Comparison of ENCODE assay signal across 16 cellular contexts in the genomic region with DNA sequence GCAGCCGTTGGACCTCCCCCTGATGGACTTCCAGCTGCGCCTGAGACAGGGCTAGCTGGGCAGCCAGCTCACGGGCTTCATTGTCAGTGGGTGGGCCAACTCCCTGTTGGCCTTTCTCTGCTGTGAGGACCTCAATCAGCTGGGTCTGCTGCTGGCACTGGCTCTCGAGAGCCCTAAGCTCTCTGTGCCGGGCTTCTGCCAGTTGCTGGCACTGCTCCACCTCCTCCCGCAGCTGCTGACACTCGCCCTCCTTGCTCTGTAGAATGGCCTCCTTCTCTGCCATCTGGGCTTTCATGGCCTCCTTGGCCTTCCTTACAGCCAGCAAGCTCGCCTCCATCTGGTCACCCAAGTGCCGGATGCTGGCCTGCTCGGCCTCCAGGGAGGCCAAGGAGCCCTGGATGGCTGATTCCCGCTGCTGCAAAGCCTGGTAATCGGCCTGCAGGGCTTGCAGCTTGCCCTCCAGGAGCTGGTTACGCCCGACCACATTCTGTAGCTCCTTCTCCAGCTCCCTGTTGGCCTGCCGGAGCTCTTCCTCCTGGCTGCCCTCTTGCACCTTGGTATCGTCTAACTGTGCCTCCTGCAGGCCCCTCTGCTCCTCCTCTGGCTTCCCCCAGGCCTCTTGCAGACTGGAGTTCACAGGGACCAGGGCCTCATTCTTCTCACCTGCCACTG. TPM values are rescaled to one million over a fixed set of nuclear protein-coding genes. Genes with fewer than 3 reads are reported as not detected.
DNase-seq lines count a peak whose midpoint lies in the region; ATAC-seq and TF ChIP-seq lines count a peak whose summit lies in the region.
"Had no signal": no experiment of that assay in that cellular context is flagged by ENCODE, and none has a peak within 500 bp of the region (broad histone marks: within the 10 kb centered on the region; RNA-seq: fewer than 3 reads in every experiment).

No MANE protein-coding gene starts in this region.

- peak; percentile 33 for ATAC-seq in Right ventricle myocardium inferior
- no peak for ATAC-seq in CD4-positive, alpha-beta T cell (ENCODE audit: poor library complexity)
- ATAC-seq: left lung had no signal

- H3K9ac ChIP-seq in mesenchymal stem cell (ENCODE audit: low read length), result no peak overlapping the region

- H3K36me3 Mint-ChIP-seq in CD4-positive, alpha-beta T cell (ENCODE audit: low read depth), result peaks cover 91% of the 10 kb centered on the region
- peaks cover 39% of the 10 kb centered on the region for H3K36me3 Mint-ChIP-seq in osteocyte (ENCODE audit: unreplicated experiment)

- no peak overlapping the region for H3K27ac Mint-ChIP-seq in CD4-positive, alpha-beta T cell
- H3K27ac Mint-ChIP-seq in osteocyte (ENCODE audit: unreplicated experiment), result no peak overlapping the region

- H4K8ac ChIP-seq in mesenchymal stem cell (ENCODE audit: low read length), result no peak overlapping the region

- no peak overlapping the region for H3K4me2 ChIP-seq in mesenchymal stem cell (ENCODE audit: low read length, poor library complexity, severe bottlenecking)

- H3K79me1 ChIP-seq in mesenchymal stem cell (replicated peaks; ENCODE audit: low read length, poor library complexity, severe bottlenecking), result peaks cover 9% of the 10 kb centered on the region

- H3K9me3 Mint-ChIP-seq in CD4-positive, alpha-beta T cell, result no peaks in the 10 kb centered on the region
- no peaks in the 10 kb centered on the region for H3K9me3 Mint-ChIP-seq in osteocyte (ENCODE audit: unreplicated experiment)
- H3K9me3 Mint-ChIP-seq: nephron progenitor cell had no signal

- H2BK120ac ChIP-seq in mesenchymal stem cell (ENCODE audit: low read depth, low read length), result no peak overlapping the region

- H2BK15ac ChIP-seq in mesenchymal stem cell (ENCODE audit: low read depth, poor library complexity, severe bottlenecking), result no peak overlapping the region

- DNase-seq in Right ventricle myocardium inferior (ENCODE audit: missing footprints) (no peak), right atrium auricular region (ENCODE audit: low spot score) (no peak), caudate nucleus (lab: John Stamatoyannopoulos, UW) (peak in 55 of 61 donors; percentile 10 to 80 (median 51)), mesenchymal stem cell (no peak), vagina (ENCODE audit: extremely low spot score in 2 of 2) (no peak), osteocyte (ENCODE audit: extremely low spot score, unreplicated experiment) (no peak), middle frontal gyrus (ENCODE audit: extremely low spot score, low spot score) (no peak)
- no peak for DNase-seq in CD4-positive, alpha-beta T cell
- DNase-seq: activated gamma-delta T cell treated with Interleukin-2 at 50 U/mL for 16 hours, left lung, NCI-H146, nephron progenitor cell, T1000 had no signal

- H3K4ac ChIP-seq in mesenchymal stem cell (ENCODE audit: low read depth in 1 of 2, low read length in 2 of 2), result no peak overlapping the region

- H3K27me3 ChIP-seq in right atrium auricular region (no peaks in the 10 kb centered on the region), mesenchymal stem cell (ENCODE audit: control insufficient read depth in 1 of 2, insufficient read depth in 1 of 2, low read length in 2 of 2) (no peaks in the 10 kb centered on the region), vagina (no peaks in the 10 kb centered on the region)
- H3K27me3 ChIP-seq in CD4-positive, alpha-beta T cell (ENCODE audit: control insufficient read depth, insufficient read depth, low read length), result no peaks in the 10 kb centered on the region
- H3K27me3 ChIP-seq: left lung, suprapubic skin had no signal

- POLR2A ChIA-PET in CD4-positive, alpha-beta T cell (lab: Charles Lee), result interaction anchor here (0.9 to 1.8 kb wide), 3 partner anchors 16 to 29 kb away, joined by 3 to 4 read pairs (median 3); a partner anchor contains a TSS

- no peak for TF ChIP-seq POLR2A in vagina (IDR thresholded peaks at IDR 0.05)

- no peak overlapping the region for H2BK5ac ChIP-seq in mesenchymal stem cell (ENCODE audit: low read depth, low read length, poor library complexity, severe bottlenecking)

- H4K91ac ChIP-seq in mesenchymal stem cell (ENCODE audit: low read length), result peak overlapping the region; percentile 70

- H3K4me1 ChIP-seq in right atrium auricular region, result peaks cover 0 to 39% of the 10 kb centered on the region in 2 donors
- H3K4me1 ChIP-seq in mesenchymal stem cell (ENCODE audit: control insufficient read depth, insufficient read depth, low read depth, low read length), result peaks cover 19% of the 10 kb centered on the region
- peaks cover 28% of the 10 kb centered on the region for H3K4me1 ChIP-seq in vagina

- no peak overlapping the region for H3K4me3 Mint-ChIP-seq in CD4-positive, alpha-beta T cell
- no peak overlapping the region for H3K4me3 Mint-ChIP-seq in osteocyte (ENCODE audit: unreplicated experiment)
- H3K4me3 Mint-ChIP-seq: nephron progenitor cell had no signal

- H3K27me3 Mint-ChIP-seq in CD4-positive, alpha-beta T cell, result no peaks in the 10 kb centered on the region
- no peaks in the 10 kb centered on the region for H3K27me3 Mint-ChIP-seq in osteocyte (ENCODE audit: unreplicated experiment)

- no peak overlapping the region for H3K14ac ChIP-seq in mesenchymal stem cell (ENCODE audit: low read length in 2 of 2)

- no peak overlapping the region for H3K27ac ChIP-seq in right atrium auricular region
- H3K27ac ChIP-seq in caudate nucleus (ENCODE audit: low read depth, low read length), result peak overlapping the region; percentile 58
- H3K27ac ChIP-seq in mesenchymal stem cell (ENCODE audit: low read length, poor library complexity, severe bottlenecking), result no peak overlapping the region
- H3K27ac ChIP-seq in vagina, result peak overlapping the region; percentile 49
- no peak overlapping the region for H3K27ac ChIP-seq in CD4-positive, alpha-beta T cell (ENCODE audit: low read depth, low read length)
- H3K27ac ChIP-seq: left lung, suprapubic skin had no signal

- H3K4me3 ChIP-seq in right atrium auricular region (no peak overlapping the region), mesenchymal stem cell (ENCODE audit: insufficient read depth in 1 of 2, low read depth in 1 of 2, low read length in 2 of 2) (no peak overlapping the region), vagina (no peak overlapping the region)
- H3K4me3 ChIP-seq: left lung, suprapubic skin had no signal

- intact Hi-C loops in Right ventricle myocardium inferior (cut with DNase I), result no loop called here
- intact Hi-C loops in vagina (cut with DNase I), result no loop called here
- intact Hi-C loops in CD4-positive, alpha-beta T cell (cut with DNase I, micrococcal nuclease), result no loop called here

- CTCF ChIA-PET in CD4-positive, alpha-beta T cell (lab: Charles Lee), result interaction anchor here (0.9 kb wide), 1 partner anchor 112 kb away, joined by 3 read pairs; no protein-coding TSS in a partner anchor

- H2AK5ac ChIP-seq in mesenchymal stem cell (ENCODE audit: low read length, severe bottlenecking), result no peak overlapping the region

- H3K4me1 Mint-ChIP-seq in CD4-positive, alpha-beta T cell (ENCODE audit: low read depth), result peaks cover 28% of the 10 kb centered on the region
- H3K4me1 Mint-ChIP-seq in osteocyte (ENCODE audit: unreplicated experiment), result no peaks in the 10 kb centered on the region

- H3K9me3 ChIP-seq in right atrium auricular region (no peaks in the 10 kb centered on the region), mesenchymal stem cell (ENCODE audit: control insufficient read depth, low read length) (no peaks in the 10 kb centered on the region), vagina (no peaks in the 10 kb centered on the region)
- no peaks in the 10 kb centered on the region for H3K9me3 ChIP-seq in CD4-positive, alpha-beta T cell (ENCODE audit: control insufficient read depth, low read length)
- H3K9me3 ChIP-seq: left lung, suprapubic skin had no signal

- TF ChIP-seq CTCF in right atrium auricular region (IDR thresholded peaks at IDR 0.05) (no peak), vagina (IDR thresholded peaks at IDR 0.05) (no peak), osteocyte (IDR thresholded peaks at IDR 0.05) (no peak)
- TF ChIP-seq CTCF in CD4-positive, alpha-beta T cell (IDR thresholded peaks at IDR 0.05), result no peak

- H3K36me3 ChIP-seq in right atrium auricular region (peaks cover 90% of the 10 kb centered on the region), mesenchymal stem cell (ENCODE audit: control insufficient read depth in 1 of 2, insufficient read depth in 2 of 2, low read depth in 1 of 2, low read length in 2 of 2) (peaks cover 59 to 96% of the 10 kb centered on the region in 2 experiments), vagina (peaks cover 0 to 80% of the 10 kb centered on the region in 2 donors)

- no peak overlapping the region for H2AFZ ChIP-seq in mesenchymal stem cell (ENCODE audit: low read depth, low read length)

- 95% methylated on average over 16 of the region's 16 CpGs for WGBS in mesenchymal stem cell

- no peak overlapping the region for H3K23ac ChIP-seq in mesenchymal stem cell (ENCODE audit: low read length in 2 of 2)

- no peak overlapping the region for H2BK12ac ChIP-seq in mesenchymal stem cell (ENCODE audit: low read length in 2 of 2)

- no peak overlapping the region for H3K18ac ChIP-seq in mesenchymal stem cell (ENCODE audit: low read depth in 1 of 2, low read length in 2 of 2)

RNA-seq across cellular contexts. Expression of a gene that starts 23.8 kb away (rescaled TPM):
- total RNA-seq in Right ventricle myocardium inferior (0.19 TPM), right atrium auricular region (1 to 10 TPM in 1 of 2 donors, not detected in 1; 1.2 TPM), vagina (9.6 TPM), osteocyte (not detected in 2 replicates)
- not detected for polyA plus RNA-seq in mesenchymal stem cell (2013, experiment 1 of 2)
- polyA plus RNA-seq in mesenchymal stem cell (2013, experiment 2 of 2), result not detected
- 1 to 10 TPM; 1.7 to 2.0 TPM for total RNA-seq in CD4-positive, alpha-beta T cell
- total RNA-seq: chondrocyte, Daoy had no signal

RNA-seq across cellular contexts. Expression of a gene that starts 28.5 kb away (rescaled TPM):
- total RNA-seq in Right ventricle myocardium inferior (107 TPM), right atrium auricular region (100 to 1,000 TPM in 1 of 2 donors, 10 to 100 TPM in 1; 67.2 to 116 TPM), vagina (45.7 TPM), osteocyte (31.8 and 35.0 TPM in 2 replicates)
- 20.3 TPM for polyA plus RNA-seq in mesenchymal stem cell (2013, experiment 1 of 2)
- polyA plus RNA-seq in mesenchymal stem cell (2013, experiment 2 of 2), result 19.9 TPM
- 10 to 100 TPM; 17.4 to 20.1 TPM for total RNA-seq in CD4-positive, alpha-beta T cell

Comparison
In these comparisons a context has a peak if more than half of its experiments do, and no peak if none do; other contexts are left out.
1. DNase-seq: peak in caudate nucleus (55 of 61); none in Right ventricle myocardium inferior (single experiment), right atrium auricular region (single experiment), mesenchymal stem cell (single experiment), vagina (0 of 2), CD4-positive, alpha-beta T cell (0 of 10), osteocyte (single experiment) and middle frontal gyrus (single experiment).
2. H3K27ac ChIP-seq: peak in caudate nucleus (single experiment) and vagina (single experiment); none in right atrium auricular region (0 of 2), mesenchymal stem cell (single experiment) and CD4-positive, alpha-beta T cell (single experiment).